ENCODE assay signal across 17 cellular contexts in the genomic region with DNA sequence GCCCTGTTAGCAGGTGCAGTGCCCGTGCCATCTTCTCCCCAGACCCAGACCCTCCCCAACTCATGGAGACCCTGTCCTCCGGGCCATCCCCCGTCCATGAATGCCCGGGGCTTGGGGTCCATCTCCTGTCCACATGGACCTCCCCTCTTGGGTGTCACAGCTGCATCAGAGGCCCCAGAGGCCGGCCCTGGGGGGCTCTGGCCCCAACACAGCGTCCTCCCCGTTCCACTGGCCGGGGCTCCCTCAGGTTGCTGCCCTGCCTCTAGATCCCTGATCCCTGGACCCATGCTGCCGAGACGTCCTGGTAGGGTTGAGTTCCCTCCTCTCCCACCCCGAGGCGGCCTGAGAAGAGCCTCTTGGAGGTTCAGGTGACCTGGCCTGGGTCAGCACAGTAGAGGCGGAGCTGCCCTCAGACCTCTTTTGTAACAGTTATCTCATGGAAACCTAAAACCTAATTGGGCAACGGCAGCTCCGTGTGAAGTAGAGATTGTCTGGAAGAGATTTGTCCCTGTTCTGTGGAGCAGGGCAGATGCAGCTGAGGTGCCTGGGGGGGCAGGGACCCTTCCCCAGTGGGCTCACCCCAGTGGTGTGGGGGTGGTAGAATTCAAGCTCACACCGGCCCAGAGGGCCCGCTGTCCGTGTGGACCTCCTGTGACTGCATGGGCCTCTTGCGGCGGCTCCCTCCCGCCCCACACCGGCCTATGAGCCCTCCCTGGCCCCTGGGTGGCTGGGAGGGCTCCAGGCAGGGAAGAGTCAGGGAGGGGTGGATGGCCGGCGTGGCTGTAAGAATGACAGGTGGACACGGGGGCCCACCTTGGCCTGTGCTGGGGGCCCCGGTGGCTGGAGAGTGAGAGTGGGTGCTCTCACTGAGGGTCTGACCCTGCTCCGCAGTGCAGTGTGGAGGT. TPM values are rescaled to one million over a fixed set of nuclear protein-coding genes. Genes with fewer than 3 reads are reported as not detected.
A peak's percentile ranks its signal among the peaks of the same experiment; 100 is the strongest.
DNase-seq lines count a peak whose midpoint lies in the region; ATAC-seq and TF ChIP-seq lines count a peak whose summit lies in the region.
"Had no signal": no experiment of that assay in that cellular context is flagged by ENCODE, and none has a peak within 500 bp of the region (broad histone marks: within the 10 kb centered on the region; RNA-seq: fewer than 3 reads in every experiment).

No MANE protein-coding gene starts in this region.

- no peak for ATAC-seq in left ventricle myocardium superior
- peak; percentile 5 for ATAC-seq in upper lobe of right lung
- ATAC-seq: activated CD8-positive, alpha-beta T cell treated with anti-CD3 and anti-CD28 coated beads for 36 hours had no signal

- H2AFZ ChIP-seq in mammary epithelial cell (ENCODE audit: low read depth, low read length) = no peak overlapping the region
- H2AFZ ChIP-seq: PC-9 had no signal

- no peaks in the 10 kb centered on the region for H3K9me3 Mint-ChIP-seq in neural crest cell
- no peaks in the 10 kb centered on the region for H3K9me3 Mint-ChIP-seq in activated T-helper 2 cell treated with anti-CD3 and anti-CD28 coated beads, Interferon-gamma antibody, Interleukin-2, Interleukin-4, amounts not matched to agents 10 μg/mL and 5 μg/mL and 100 μg/mL, durations not matched to agents 14 hours and 24 hours and 36 hours
- H3K9me3 Mint-ChIP-seq: activated CD8-positive, alpha-beta T cell treated with anti-CD3 and anti-CD28 coated beads for 36 hours had no signal

- peaks cover 11% of the 10 kb centered on the region for H3K4me1 Mint-ChIP-seq in neural crest cell
- H3K4me1 Mint-ChIP-seq in activated T-helper 2 cell treated with anti-CD3 and anti-CD28 coated beads, Interferon-gamma antibody, Interleukin-2, Interleukin-4, amounts not matched to agents 10 μg/mL and 5 μg/mL and 100 μg/mL, durations not matched to agents 14 hours and 24 hours and 36 hours (ENCODE audit: low read depth) = peaks cover 22% of the 10 kb centered on the region

- in situ Hi-C loops in mammary epithelial cell (cut with MboI; ENCODE audit: low sequenced_read_pairs in 2 of 2) = no loop called here

- H3K79me2 ChIP-seq in mammary epithelial cell (ENCODE audit: insufficient read depth, low read length) = peaks cover 70% of the 10 kb centered on the region

- no peaks in the 10 kb centered on the region for H4K20me1 ChIP-seq in mammary epithelial cell (ENCODE audit: insufficient read depth, low read length)

- TF ChIP-seq CTCF in breast epithelium (IDR thresholded peaks at IDR 0.05) (no peak), mammary epithelial cell (conservative IDR thresholded peaks at IDR 0.05 in 1 of 2, IDR thresholded peaks at IDR 0.05 in 1 of 2; ENCODE audit: extremely low read depth in 1 of 2, insufficient read depth in 1 of 2, low read depth in 1 of 2, low read length in 2 of 2) (no peak), neural crest cell (conservative IDR thresholded peaks at IDR 0.05) (no peak), upper lobe of right lung (IDR thresholded peaks at IDR 0.05) (no peak)

- H3K27me3 Mint-ChIP-seq in neural crest cell (ENCODE audit: low read depth) = no peaks in the 10 kb centered on the region
- H3K27me3 Mint-ChIP-seq in activated T-helper 2 cell treated with anti-CD3 and anti-CD28 coated beads, Interferon-gamma antibody, Interleukin-2, Interleukin-4, amounts not matched to agents 10 μg/mL and 5 μg/mL and 100 μg/mL, durations not matched to agents 14 hours and 24 hours and 36 hours (ENCODE audit: low read depth) = no peaks in the 10 kb centered on the region
- H3K27me3 Mint-ChIP-seq: activated CD8-positive, alpha-beta T cell treated with anti-CD3 and anti-CD28 coated beads for 36 hours had no signal

- H3K4me1 ChIP-seq in breast epithelium = peaks cover 0 to 4% of the 10 kb centered on the region in 2 donors
- peaks cover under 1% of the 10 kb centered on the region for H3K4me1 ChIP-seq in mammary epithelial cell (ENCODE audit: insufficient read depth, low read length)
- peaks cover 36% of the 10 kb centered on the region for H3K4me1 ChIP-seq in upper lobe of right lung

- WGBS in mammary epithelial cell (ENCODE audit: low coverage, missing lambda C conversion rate) = 76% methylated on average over 6 of the region's 27 CpGs

- peaks cover 4% of the 10 kb centered on the region for H3K36me3 Mint-ChIP-seq in neural crest cell (ENCODE audit: low read depth)
- peaks cover 8% of the 10 kb centered on the region for H3K36me3 Mint-ChIP-seq in activated T-helper 2 cell treated with anti-CD3 and anti-CD28 coated beads, Interferon-gamma antibody, Interleukin-2, Interleukin-4, amounts not matched to agents 10 μg/mL and 5 μg/mL and 100 μg/mL, durations not matched to agents 14 hours and 24 hours and 36 hours (ENCODE audit: low read depth)

- no peaks in the 10 kb centered on the region for H3K36me3 ChIP-seq in breast epithelium
- H3K36me3 ChIP-seq in mammary epithelial cell (ENCODE audit: insufficient read depth, low read length) = no peaks in the 10 kb centered on the region
- no peaks in the 10 kb centered on the region for H3K36me3 ChIP-seq in upper lobe of right lung
- H3K36me3 ChIP-seq: prostate gland, suprapubic skin had no signal

- H3K9me3 ChIP-seq in breast epithelium = no peaks in the 10 kb centered on the region
- no peaks in the 10 kb centered on the region for H3K9me3 ChIP-seq in mammary epithelial cell (replicated peaks; ENCODE audit: insufficient read depth, low read length)
- no peaks in the 10 kb centered on the region for H3K9me3 ChIP-seq in upper lobe of right lung
- H3K9me3 ChIP-seq: prostate gland, suprapubic skin had no signal

- no peak overlapping the region for H3K4me3 Mint-ChIP-seq in neural crest cell
- no peak overlapping the region for H3K4me3 Mint-ChIP-seq in activated T-helper 2 cell treated with anti-CD3 and anti-CD28 coated beads, Interferon-gamma antibody, Interleukin-2, Interleukin-4, amounts not matched to agents 10 μg/mL and 5 μg/mL and 100 μg/mL, durations not matched to agents 14 hours and 24 hours and 36 hours (ENCODE audit: low read depth)
- H3K4me3 Mint-ChIP-seq: activated CD8-positive, alpha-beta T cell treated with anti-CD3 and anti-CD28 coated beads for 36 hours had no signal

- no peak overlapping the region for H3K4me3 ChIP-seq in breast epithelium
- no peak overlapping the region for H3K4me3 ChIP-seq in mammary epithelial cell (replicated peaks in 1 of 3; ENCODE audit: insufficient read depth in 1 of 3, low read depth in 2 of 3, low read length in 3 of 3)
- no peak overlapping the region for H3K4me3 ChIP-seq in upper lobe of right lung
- H3K4me3 ChIP-seq: PC-9, prostate gland, suprapubic skin had no signal

- no peak overlapping the region for H3K9ac ChIP-seq in mammary epithelial cell (ENCODE audit: insufficient read depth, low read length)

- no peak for TF ChIP-seq POLR2A in breast epithelium (IDR thresholded peaks at IDR 0.05)

- intact Hi-C loops in breast epithelium (cut with DNase I; ENCODE audit: low total_unique reads) = loop anchor here (1.0 kb wide), 1 partner anchor 18 kb away; no protein-coding TSS in a partner anchor
- intact Hi-C loops in mammary epithelial cell (cut with micrococcal nuclease) = no loop called here
- intact Hi-C loops in left ventricle myocardium superior (cut with micrococcal nuclease) = no loop called here
- intact Hi-C loops in upper lobe of right lung (cut with DNase I) = no loop called here
- intact Hi-C loops in activated T-helper 2 cell treated with anti-CD3 and anti-CD28 coated beads, Interferon-gamma antibody, Interleukin-2, Interleukin-4, amounts not matched to agents 10 μg/mL and 5 μg/mL and 100 μg/mL, durations not matched to agents 14 hours and 24 hours and 36 hours (cut with micrococcal nuclease) = no loop called here

- DNase-seq in breast epithelium (ENCODE audit: low spot score in 2 of 2) (no peak), mammary epithelial cell (no peak), left ventricle myocardium superior (peak; percentile 24), neural crest cell (ENCODE audit: low read depth, low spot score) (no peak), upper lobe of right lung (no peak), NCI-H146 (lab: John Stamatoyannopoulos, UW) (no peak), SW 1271 (lab: John Stamatoyannopoulos, UW) (no peak)
- DNase-seq in activated T-helper 2 cell treated with anti-CD3 and anti-CD28 coated beads, Interferon-gamma antibody, Interleukin-2, Interleukin-4, amounts not matched to agents 10 μg/mL and 5 μg/mL and 100 μg/mL, durations not matched to agents 14 hours and 24 hours and 36 hours (ENCODE audit: low spot score) = no peak
- DNase-seq: 8988T; activated CD8-positive, alpha-beta T cell treated with anti-CD3 and anti-CD28 coated beads for 36 hours; amniotic stem cell; DND-41; NCI-H526; PC-9 had no signal

- H3K27ac ChIP-seq in breast epithelium = peak overlapping the region; percentile 25 to 69
- H3K27ac ChIP-seq in mammary epithelial cell (ENCODE audit: insufficient read depth, low read depth, low read length) = no peak overlapping the region
- peak overlapping the region; percentile 51 for H3K27ac ChIP-seq in upper lobe of right lung
- H3K27ac ChIP-seq: PC-9, prostate gland, suprapubic skin had no signal

- BruUV-seq in mammary epithelial cell (replicated peaks; lab: Mats Ljungman, UMichigan) = no TSS peak

- dilution Hi-C loops in mammary epithelial cell (cut with HindIII; ENCODE audit: low sequenced_read_pairs) = no loop called here

- CTCF ChIA-PET in mammary epithelial cell (lab: Charles Lee; ENCODE audit: low non-redundant PET) = no interaction called here

- H3K4me2 ChIP-seq in mammary epithelial cell (ENCODE audit: insufficient read depth, low read depth, low read length) = no peak overlapping the region
- H3K4me2 ChIP-seq: PC-9 had no signal

- H3K27me3 ChIP-seq in breast epithelium (no peaks in the 10 kb centered on the region), mammary epithelial cell (ENCODE audit: insufficient read depth, low read length) (no peaks in the 10 kb centered on the region), upper lobe of right lung (no peaks in the 10 kb centered on the region)
- H3K27me3 ChIP-seq: suprapubic skin had no signal

- H3K27ac Mint-ChIP-seq in neural crest cell (ENCODE audit: unreplicated experiment) = peak overlapping the region; percentile 57
- no peak overlapping the region for H3K27ac Mint-ChIP-seq in activated T-helper 2 cell treated with anti-CD3 and anti-CD28 coated beads, Interferon-gamma antibody, Interleukin-2, Interleukin-4, amounts not matched to agents 10 μg/mL and 5 μg/mL and 100 μg/mL, durations not matched to agents 14 hours and 24 hours and 36 hours
- H3K27ac Mint-ChIP-seq: activated CD8-positive, alpha-beta T cell treated with anti-CD3 and anti-CD28 coated beads for 36 hours; CD14-positive monocyte had no signal

RNA-seq across cellular contexts. Expression of gene SKI, which starts 56.1 kb away (rescaled TPM):
- total RNA-seq in breast epithelium = 10 to 100 TPM; 22.1 to 33.8 (median 26.7) TPM
- 10 to 100 TPM; 27.2 to 47.8 TPM for total RNA-seq in mammary epithelial cell
- 10.5 TPM for polyA plus RNA-seq in mammary epithelial cell
- polyA minus RNA-seq in mammary epithelial cell = 34.8 TPM
- 35.3 TPM for total RNA-seq in left ventricle myocardium superior
- 58.9 and 62.0 TPM in 2 replicates for total RNA-seq in neural crest cell
- 89.6 TPM for total RNA-seq in upper lobe of right lung
- 37.0 and 41.1 TPM in 2 replicates for total RNA-seq in activated T-helper 2 cell treated with anti-CD3 and anti-CD28 coated beads, Interferon-gamma antibody, Interleukin-2, Interleukin-4, amounts not matched to agents 10 μg/mL and 5 μg/mL and 100 μg/mL, durations not matched to agents 14 hours and 24 hours and 36 hours
